In genomic region chr11:93528757-93529639, GRCh38 we compare ENCODE assay signal across 9 cellular contexts. TPM values are rescaled to one million over a fixed set of nuclear protein-coding genes. Genes with fewer than 3 reads are reported as not detected.
DNase-seq lines count a peak whose midpoint lies in the region; ATAC-seq and TF ChIP-seq lines count a peak whose summit lies in the region.
"Had no signal": no experiment of that assay in that cellular context is flagged by ENCODE, and none has a peak within 500 bp of the region (broad histone marks: within the 10 kb centered on the region; RNA-seq: fewer than 3 reads in every experiment).

No MANE protein-coding gene starts in this region.

- DNase-seq in NCI-H1092 treated with DMSO at 0.1 percent for 48 hours (lab: John Stamatoyannopoulos, UW) (peak; percentile 47), NCI-H1092 (lab: John Stamatoyannopoulos, UW) (no peak), MV-4-11 (lab: John Stamatoyannopoulos, UW) (no peak)
- no peak for DNase-seq in activated T-helper 2 cell treated with anti-CD3 and anti-CD28 coated beads, Interferon-gamma antibody, Interleukin-2, Interleukin-4, amounts not matched to agents 10 μg/mL and 5 μg/mL and 100 μg/mL, durations not matched to agents 14 hours and 24 hours and 36 hours (ENCODE audit: low spot score)
- DNase-seq in activated CD4-positive, CD25-positive, alpha-beta regulatory T cell treated with anti-CD3 and anti-CD28 coated beads, Interleukin-2, amount 50 U/mL, for 72 hours = no peak

- peaks cover 20 to 90% (median 66%) of the 10 kb centered on the region in 4 donors for H3K4me1 ChIP-seq in liver (ENCODE audit: control insufficient read depth in 4 of 4, insufficient read depth in 4 of 4, low read length in 3 of 4)
- H3K4me1 ChIP-seq: A549 had no signal

- H3K4me3 ChIP-seq in liver (ENCODE audit: low read depth in 1 of 3, low read length in 3 of 3) = no peak overlapping the region
- H3K4me3 ChIP-seq: A549 had no signal

- no peaks in the 10 kb centered on the region for H3K9me3 Mint-ChIP-seq in activated T-helper 2 cell treated with anti-CD3 and anti-CD28 coated beads, Interferon-gamma antibody, Interleukin-2, Interleukin-4, amounts not matched to agents 10 μg/mL and 5 μg/mL and 100 μg/mL, durations not matched to agents 14 hours and 24 hours and 36 hours

- no peak for TF ChIP-seq RAD21 in liver (IDR thresholded peaks at IDR 0.05)

- H3K4me3 Mint-ChIP-seq in activated T-helper 2 cell treated with anti-CD3 and anti-CD28 coated beads, Interferon-gamma antibody, Interleukin-2, Interleukin-4, amounts not matched to agents 10 μg/mL and 5 μg/mL and 100 μg/mL, durations not matched to agents 14 hours and 24 hours and 36 hours (ENCODE audit: low read depth) = peak overlapping the region; percentile 18

- H3K27ac ChIP-seq in liver (ENCODE audit: low read depth in 1 of 2, low read length in 2 of 2) = peak overlapping the region; percentile 83 to 87
- peak overlapping the region; percentile 8 for H3K27ac ChIP-seq in temporal lobe (ENCODE audit: low read depth, low read length)
- H3K27ac ChIP-seq: A549 had no signal

- no peak for TF ChIP-seq CTCF in liver (IDR thresholded peaks at IDR 0.05; ENCODE audit: low read depth, low read length, missing input control)

- H3K9ac ChIP-seq in liver (ENCODE audit: low read depth in 1 of 2, low read length in 2 of 2) = peak overlapping the region in 1 of 2 donors; percentile 53

- no peaks in the 10 kb centered on the region for H3K27me3 Mint-ChIP-seq in activated T-helper 2 cell treated with anti-CD3 and anti-CD28 coated beads, Interferon-gamma antibody, Interleukin-2, Interleukin-4, amounts not matched to agents 10 μg/mL and 5 μg/mL and 100 μg/mL, durations not matched to agents 14 hours and 24 hours and 36 hours (ENCODE audit: low read depth)

- no peaks in the 10 kb centered on the region for H3K27me3 ChIP-seq in liver (ENCODE audit: control insufficient read depth in 4 of 4, insufficient read depth in 4 of 4, low read length in 3 of 4)

- H3K36me3 ChIP-seq in liver (ENCODE audit: control insufficient read depth in 4 of 4, insufficient read depth in 3 of 4, low read depth in 1 of 4, low read length in 3 of 4) = no peaks in the 10 kb centered on the region

- H3K4me1 Mint-ChIP-seq in activated T-helper 2 cell treated with anti-CD3 and anti-CD28 coated beads, Interferon-gamma antibody, Interleukin-2, Interleukin-4, amounts not matched to agents 10 μg/mL and 5 μg/mL and 100 μg/mL, durations not matched to agents 14 hours and 24 hours and 36 hours (ENCODE audit: low read depth) = peaks cover 86% of the 10 kb centered on the region

- no peaks in the 10 kb centered on the region for H3K9me3 ChIP-seq in liver (ENCODE audit: control insufficient read depth in 4 of 4, low read length in 3 of 4)
- H3K9me3 ChIP-seq: A549 had no signal

- no peak for ATAC-seq in HG02852 (IDR thresholded peaks at IDR 0.05; ENCODE audit: unreplicated experiment)
- ATAC-seq: A549 had no signal

- WGBS in liver = 57% methylated on average over 10 of the region's 10 CpGs

- peaks cover 11% of the 10 kb centered on the region for H3K36me3 Mint-ChIP-seq in activated T-helper 2 cell treated with anti-CD3 and anti-CD28 coated beads, Interferon-gamma antibody, Interleukin-2, Interleukin-4, amounts not matched to agents 10 μg/mL and 5 μg/mL and 100 μg/mL, durations not matched to agents 14 hours and 24 hours and 36 hours (ENCODE audit: low read depth)

- peak overlapping the region; percentile 80 for H3K27ac Mint-ChIP-seq in activated T-helper 2 cell treated with anti-CD3 and anti-CD28 coated beads, Interferon-gamma antibody, Interleukin-2, Interleukin-4, amounts not matched to agents 10 μg/mL and 5 μg/mL and 100 μg/mL, durations not matched to agents 14 hours and 24 hours and 36 hours

- intact Hi-C loops in activated T-helper 2 cell treated with anti-CD3 and anti-CD28 coated beads, Interferon-gamma antibody, Interleukin-2, Interleukin-4, amounts not matched to agents 10 μg/mL and 5 μg/mL and 100 μg/mL, durations not matched to agents 14 hours and 24 hours and 36 hours (cut with micrococcal nuclease) = loop anchor here (5.0 kb wide), 1 partner anchor 332 kb away; the partner anchor contains the start of gene SLC36A4

TF ChIP-seq in liver, 16 proteins besides CTCF, POLR2A, EP300 and RAD21:
- TF ChIP-seq NR2F2 (IDR thresholded peaks at IDR 0.05) (peak; percentile 25), TAF1 (conservative IDR thresholded peaks at IDR 0.05) (no peak)

RNA-seq across cellular contexts. Expression of gene SMCO4, which starts 14.2 kb away (rescaled TPM):
- total RNA-seq in activated T-helper 2 cell treated with anti-CD3 and anti-CD28 coated beads, Interferon-gamma antibody, Interleukin-2, Interleukin-4, amounts not matched to agents 10 μg/mL and 5 μg/mL and 100 μg/mL, durations not matched to agents 14 hours and 24 hours and 36 hours = 40.8 and 41.5 TPM in 2 replicates
- total RNA-seq in liver = 10 to 100 TPM; 21.2 to 36.4 TPM
- 10 to 100 TPM; 59.4 to 98.8 TPM for polyA plus RNA-seq in liver
- total RNA-seq in temporal lobe = 3.4 TPM
